Comparison of ENCODE assay signal across 21 cellular contexts in the genomic region with DNA sequence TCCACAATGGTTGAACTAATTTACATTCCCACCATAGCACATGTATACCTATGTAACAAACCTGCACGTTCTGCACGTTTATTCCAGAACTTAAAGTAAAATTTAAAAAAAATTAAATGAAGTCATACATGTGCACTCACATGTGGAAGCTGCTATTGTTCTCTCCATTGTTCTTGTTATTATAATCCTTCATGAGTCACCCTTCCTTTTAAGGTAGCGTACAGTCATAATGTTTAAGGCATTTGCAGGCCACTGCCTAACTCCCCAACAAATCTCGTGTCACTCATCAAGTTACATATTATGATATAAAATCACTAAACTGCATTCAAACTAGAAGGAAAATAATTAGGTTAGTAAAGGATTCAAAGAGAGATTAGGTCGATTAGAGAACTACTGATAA.
DNase-seq lines count a peak whose midpoint lies in the region; ATAC-seq and TF ChIP-seq lines count a peak whose summit lies in the region.
"Had no signal": no experiment of that assay in that cellular context is flagged by ENCODE, and none has a peak within 500 bp of the region (broad histone marks: within the 10 kb centered on the region; RNA-seq: fewer than 3 reads in every experiment).

No MANE protein-coding gene starts in this region.

- TF ChIP-seq CTCF in retinal pigment epithelial cell (conservative IDR thresholded peaks at IDR 0.05; ENCODE audit: low read depth, low read length) (no peak), endodermal cell (conservative IDR thresholded peaks at IDR 0.05) (no peak)

- H3K4me1 ChIP-seq in endodermal cell (ENCODE audit: control insufficient read depth, insufficient read depth, low read length), result no peaks in the 10 kb centered on the region

- CTCF ChIA-PET in activated CD4-positive, alpha-beta T cell treated with anti-CD3 and anti-CD28 coated beads for 36 hours (lab: Charles Lee), result no interaction called here
- CTCF ChIA-PET in activated CD4-positive, alpha-beta T cell treated with anti-CD3 and anti-CD28 coated beads, Interleukin-2, amount 10 ng/mL, durations not matched to agents 7 days and 5 days (lab: Charles Lee), result no interaction called here

- no peak overlapping the region for H3K4me3 ChIP-seq in retinal pigment epithelial cell (ENCODE audit: low read length)
- no peak overlapping the region for H3K4me3 ChIP-seq in endodermal cell (ENCODE audit: low read length)
- H3K4me3 ChIP-seq: esophagus squamous epithelium, left ventricle myocardium inferior, ovary, PC-9 had no signal

- no peaks in the 10 kb centered on the region for H3K9me3 Mint-ChIP-seq in activated CD4-positive, alpha-beta T cell treated with anti-CD3 and anti-CD28 coated beads for 36 hours (ENCODE audit: low read depth)
- no peaks in the 10 kb centered on the region for H3K9me3 Mint-ChIP-seq in activated CD4-positive, alpha-beta T cell treated with anti-CD3 and anti-CD28 coated beads, Interleukin-2, amount 10 ng/mL, durations not matched to agents 7 days and 5 days
- H3K9me3 Mint-ChIP-seq in endodermal cell, result no peaks in the 10 kb centered on the region

- H3K27ac ChIP-seq in endodermal cell (ENCODE audit: low read depth, low read length), result no peak overlapping the region
- H3K27ac ChIP-seq: esophagus squamous epithelium, left ventricle myocardium inferior, ovary, PC-9, VCaP had no signal

- peak; percentile 42 for ATAC-seq in activated CD4-positive, alpha-beta T cell treated with anti-CD3 and anti-CD28 coated beads for 36 hours
- no peak for ATAC-seq in HG03039 (IDR thresholded peaks at IDR 0.05; ENCODE audit: unreplicated experiment)
- no peak for ATAC-seq in GM21825 (IDR thresholded peaks at IDR 0.05; ENCODE audit: unreplicated experiment)

- H3K36me3 ChIP-seq in endodermal cell (ENCODE audit: control insufficient read depth, insufficient read depth, low read length), result no peaks in the 10 kb centered on the region
- H3K36me3 ChIP-seq: esophagus squamous epithelium, left ventricle myocardium inferior, ovary had no signal

- H3K27ac Mint-ChIP-seq in activated CD4-positive, alpha-beta T cell treated with anti-CD3 and anti-CD28 coated beads for 36 hours, result no peak overlapping the region
- H3K27ac Mint-ChIP-seq in activated CD4-positive, alpha-beta T cell treated with anti-CD3 and anti-CD28 coated beads, Interleukin-2, amount 10 ng/mL, durations not matched to agents 7 days and 5 days, result no peak overlapping the region
- no peak overlapping the region for H3K27ac Mint-ChIP-seq in endodermal cell
- H3K27ac Mint-ChIP-seq: CD8-positive, alpha-beta memory T cell had no signal

- peaks cover 2% of the 10 kb centered on the region for H3K27me3 Mint-ChIP-seq in activated CD4-positive, alpha-beta T cell treated with anti-CD3 and anti-CD28 coated beads for 36 hours
- H3K27me3 Mint-ChIP-seq in activated CD4-positive, alpha-beta T cell treated with anti-CD3 and anti-CD28 coated beads, Interleukin-2, amount 10 ng/mL, durations not matched to agents 7 days and 5 days, result no peaks in the 10 kb centered on the region
- H3K27me3 Mint-ChIP-seq in endodermal cell (ENCODE audit: insufficient read depth), result no peaks in the 10 kb centered on the region

- no peak for DNase-seq in activated CD4-positive, alpha-beta T cell treated with anti-CD3 and anti-CD28 coated beads for 36 hours
- no peak for DNase-seq in activated CD4-positive, alpha-beta T cell treated with anti-CD3 and anti-CD28 coated beads, Interleukin-2, amount 10 ng/mL, durations not matched to agents 7 days and 5 days
- DNase-seq in M059J (ENCODE audit: low read depth) (peak; percentile 25), dermis microvascular lymphatic vessel endothelial cell (ENCODE audit: low read depth in 2 of 2) (peak; percentile 40 to 89), retinal pigment epithelial cell (ENCODE audit: low read depth) (peak; percentile 79), endodermal cell (no peak)
- DNase-seq: activated CD8-positive, alpha-beta memory T cell treated with anti-CD3 and anti-CD28 coated beads for 24 hours; activated gamma-delta T cell; anterior cingulate cortex; CD8-positive, alpha-beta memory T cell; esophagus squamous epithelium; left ventricle myocardium inferior; MM.1S; NCI-H2081; NCI-H526; ovary; PC-9; stimulated activated naive CD4-positive, alpha-beta T cell treated with Interleukin-2 at 50 U/mL for 16 hours had no signal

- H3K4me1 Mint-ChIP-seq in activated CD4-positive, alpha-beta T cell treated with anti-CD3 and anti-CD28 coated beads for 36 hours, result no peaks in the 10 kb centered on the region
- no peaks in the 10 kb centered on the region for H3K4me1 Mint-ChIP-seq in activated CD4-positive, alpha-beta T cell treated with anti-CD3 and anti-CD28 coated beads, Interleukin-2, amount 10 ng/mL, durations not matched to agents 7 days and 5 days
- peaks cover 6% of the 10 kb centered on the region for H3K4me1 Mint-ChIP-seq in endodermal cell
- H3K4me1 Mint-ChIP-seq: CD8-positive, alpha-beta memory T cell had no signal

- intact Hi-C loops in activated CD4-positive, alpha-beta T cell treated with anti-CD3 and anti-CD28 coated beads for 36 hours (cut with DNase I, micrococcal nuclease), result no loop called here

- H3K9ac ChIP-seq in endodermal cell (ENCODE audit: extremely low read depth, low read length, poor library complexity, severe bottlenecking), result no peak overlapping the region

- H3K36me3 Mint-ChIP-seq in activated CD4-positive, alpha-beta T cell treated with anti-CD3 and anti-CD28 coated beads for 36 hours (ENCODE audit: low read depth), result no peaks in the 10 kb centered on the region
- H3K36me3 Mint-ChIP-seq in activated CD4-positive, alpha-beta T cell treated with anti-CD3 and anti-CD28 coated beads, Interleukin-2, amount 10 ng/mL, durations not matched to agents 7 days and 5 days (ENCODE audit: low read depth), result peaks cover 2% of the 10 kb centered on the region
- peaks cover 7% of the 10 kb centered on the region for H3K36me3 Mint-ChIP-seq in endodermal cell (ENCODE audit: low read depth)
- H3K36me3 Mint-ChIP-seq: CD8-positive, alpha-beta memory T cell had no signal

- no peak overlapping the region for H3K4me3 Mint-ChIP-seq in activated CD4-positive, alpha-beta T cell treated with anti-CD3 and anti-CD28 coated beads for 36 hours
- H3K4me3 Mint-ChIP-seq in activated CD4-positive, alpha-beta T cell treated with anti-CD3 and anti-CD28 coated beads, Interleukin-2, amount 10 ng/mL, durations not matched to agents 7 days and 5 days, result no peak overlapping the region
- no peak overlapping the region for H3K4me3 Mint-ChIP-seq in endodermal cell
- H3K4me3 Mint-ChIP-seq: CD8-positive, alpha-beta memory T cell had no signal

- H3K27me3 ChIP-seq in endodermal cell (ENCODE audit: control insufficient read depth, insufficient read depth, low read length, poor library complexity, severe bottlenecking), result no peaks in the 10 kb centered on the region
- H3K27me3 ChIP-seq: esophagus squamous epithelium, ovary had no signal

- no peaks in the 10 kb centered on the region for H3K9me3 ChIP-seq in endodermal cell (ENCODE audit: control insufficient read depth, low read length)
- H3K9me3 ChIP-seq: esophagus squamous epithelium, left ventricle myocardium inferior, ovary had no signal

- POLR2A ChIA-PET in activated CD4-positive, alpha-beta T cell treated with anti-CD3 and anti-CD28 coated beads for 36 hours (lab: Charles Lee), result no interaction called here
- POLR2A ChIA-PET in activated CD4-positive, alpha-beta T cell treated with anti-CD3 and anti-CD28 coated beads, Interleukin-2, amount 10 ng/mL, durations not matched to agents 7 days and 5 days (lab: Charles Lee), result no interaction called here

- 93 to 94% methylated on average over 3 to 5 of the region's 5 CpGs for WGBS in endodermal cell (ENCODE audit: insufficient coverage in 1 of 2, insufficient read length in 1 of 2), 2 experiments

Comparison
In these comparisons a context has a peak if more than half of its experiments do, and no peak if none do; other contexts are left out.
1. DNase-seq: peak in M059J (single experiment), dermis microvascular lymphatic vessel endothelial cell (2 of 2) and retinal pigment epithelial cell (single experiment); none in activated CD4-positive, alpha-beta T cell treated with anti-CD3 and anti-CD28 coated beads for 36 hours (single experiment), activated CD4-positive, alpha-beta T cell treated with anti-CD3 and anti-CD28 coated beads, Interleukin-2, amount 10 ng/mL, durations not matched to agents 7 days and 5 days (single experiment) and endodermal cell (single experiment).